ENCODE assay signal across 17 cellular contexts in the genomic region with DNA sequence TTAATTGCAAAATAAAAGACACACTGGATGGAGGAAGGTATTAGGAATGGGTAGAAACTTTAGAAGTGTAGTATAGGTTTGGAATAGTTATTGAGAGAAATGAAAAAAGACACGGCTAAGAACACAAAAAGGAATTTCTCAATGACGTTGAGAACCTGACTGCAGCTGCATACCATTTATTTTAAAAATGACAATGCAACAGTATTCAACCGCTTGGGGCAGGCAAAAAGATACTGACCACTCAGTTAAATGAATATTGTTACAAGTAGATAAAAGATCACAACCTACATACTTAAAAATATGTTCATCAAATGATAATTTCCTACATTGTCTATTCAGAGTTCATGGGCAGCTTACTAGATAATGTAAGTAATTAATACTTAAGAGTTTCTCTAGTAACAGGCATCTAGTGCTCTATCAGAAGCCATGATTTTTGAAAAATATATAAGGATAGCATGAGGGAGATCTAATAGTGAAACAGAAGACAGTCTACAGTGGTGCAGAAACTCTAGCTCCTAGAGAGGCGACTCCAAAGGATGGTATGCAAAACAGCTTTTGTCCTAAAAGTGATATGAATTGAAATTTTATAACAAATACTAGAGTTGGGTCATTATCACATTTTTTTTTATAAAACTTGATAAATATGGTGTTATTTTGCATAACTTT.
"Had no signal": no experiment of that assay in that cellular context is flagged by ENCODE, and none has a peak within 500 bp of the region (broad histone marks: within the 10 kb centered on the region; RNA-seq: fewer than 3 reads in every experiment).

No MANE protein-coding gene starts in this region.

- H3K27ac ChIP-seq: spleen had no signal

- H3K27me3 ChIP-seq: spleen had no signal

- DNase-seq: activated effector memory CD4-positive, alpha-beta T cell treated with Interleukin-2 at 50 U/mL for 16 hours; activated naive CD8-positive, alpha-beta T cell treated with anti-CD3 and anti-CD28 coated beads, Interleukin-2, amount 10 ng/mL, durations not matched to agents 7 days and 5 days; activated T-cell treated with anti-CD3 and anti-CD28 coated beads, Interleukin-2, amount 50 U/mL, for 1 hour; caudate nucleus; cortex of kidney; effector CD8-positive, alpha-beta T cell; head of caudate nucleus; left colon; mucosa of descending colon; natural killer cell; right cardiac atrium; spleen; stimulated activated CD4-positive, alpha-beta T cell treated with anti-CD3 and anti-CD28 coated beads, Interleukin-1b, Interleukin-23, amount 100 ng/mL, for 48 hours; stimulated activated naive CD4-positive, alpha-beta T cell; substantia nigra; trophoblast cell had no signal

- ATAC-seq: activated CD4-positive, CD25-positive, alpha-beta regulatory T cell treated with anti-CD3 and anti-CD28 coated beads, Interleukin-2, amount 50 U/mL, for 24 hours; left colon; mucosa of descending colon; natural killer cell; right cardiac atrium had no signal

- H3K36me3 ChIP-seq: spleen had no signal

- H3K4me1 ChIP-seq: spleen had no signal

- H3K4me3 ChIP-seq: mucosa of descending colon, spleen had no signal
